In genomic region chr2:127456960-127457359, GRCh38 we compare ENCODE assay signal across 3 cellular contexts.
TF ChIP-seq lines count a peak whose summit lies in the region.

No MANE protein-coding gene starts in this region.

TF ChIP-seq in GM23338, 12 proteins besides CTCF, POLR2A, EP300 and RAD21:
- TF ChIP-seq REST (IDR thresholded peaks at IDR 0.05; ENCODE audit: unreplicated experiment) (no peak), EZH2phosphoT487 (IDR thresholded peaks at IDR 0.05; ENCODE audit: unreplicated experiment) (no peak), JUNB (IDR thresholded peaks at IDR 0.05; ENCODE audit: unreplicated experiment) (no peak), EZH2 (IDR thresholded peaks at IDR 0.05; ENCODE audit: low read depth, unreplicated experiment) (no peak)

TF ChIP-seq in WTC11, 78 proteins besides CTCF, POLR2A, EP300 and RAD21:
- TF ChIP-seq ZNF423 (CRISPR knock-in tag; IDR thresholded peaks at IDR 0.05) (no peak), ATF2 (CRISPR knock-in tag; IDR thresholded peaks at IDR 0.05; ENCODE audit: borderline replicate concordance, low read depth) (no peak), GABPB1 (CRISPR knock-in tag; IDR thresholded peaks at IDR 0.05) (no peak), PRRX2 (CRISPR knock-in tag; IDR thresholded peaks at IDR 0.05) (no peak), TCF7 (CRISPR knock-in tag; IDR thresholded peaks at IDR 0.05; ENCODE audit: low read depth) (no peak), ZMAT4 (CRISPR knock-in tag; IDR thresholded peaks at IDR 0.05) (no peak), ZNF232 (CRISPR knock-in tag; IDR thresholded peaks at IDR 0.05) (no peak), KAT7 (CRISPR knock-in tag; IDR thresholded peaks at IDR 0.05; ENCODE audit: borderline replicate concordance) (no peak)

TF ChIP-seq in H1, 55 proteins besides CTCF, POLR2A, EP300 and RAD21:
- TF ChIP-seq SIRT6 (IDR thresholded peaks at IDR 0.05; ENCODE audit: low read length): no peak
- TF ChIP-seq JUN (IDR thresholded peaks at IDR 0.05; ENCODE audit: low read depth, low read length): no peak
- no peak for TF ChIP-seq CREB1 (IDR thresholded peaks at IDR 0.05)
- TF ChIP-seq BCL11A (IDR thresholded peaks at IDR 0.05; ENCODE audit: low read depth in 2 of 2, low read length in 2 of 2): no peak
- TF ChIP-seq RNF2 (IDR thresholded peaks at IDR 0.05; ENCODE audit: borderline replicate concordance, low read depth, low read length, missing control alignments, poor library complexity, severe bottlenecking): no peak
- no peak for TF ChIP-seq USF2 (IDR thresholded peaks at IDR 0.05; ENCODE audit: low read length)
- no peak for TF ChIP-seq E2F6 (IDR thresholded peaks at IDR 0.05)
- TF ChIP-seq TAF7 (optimal IDR thresholded peaks at IDR 0.05; ENCODE audit: borderline replicate concordance, low read depth, low read length): no peak
- no peak for TF ChIP-seq ASH2L (IDR thresholded peaks at IDR 0.05; ENCODE audit: low read length)
- TF ChIP-seq CHD1 (IDR thresholded peaks at IDR 0.05; ENCODE audit: low read depth, low read length): no peak
- TF ChIP-seq ATF3 (IDR thresholded peaks at IDR 0.05; ENCODE audit: insufficient read depth, low read depth, low read length): no peak
- TF ChIP-seq TBP (IDR thresholded peaks at IDR 0.05; ENCODE audit: low read depth, low read length): no peak
- no peak for TF ChIP-seq CHD7 (IDR thresholded peaks at IDR 0.05; ENCODE audit: insufficient replicate concordance, low read length)
